Comparison of ENCODE assay signal across 1 cellular context in genomic region chr6:145731432-145731831, GRCh38.
TF ChIP-seq lines count a peak whose summit lies in the region.

No MANE protein-coding gene starts in this region.

TF ChIP-seq in K562, 482 proteins besides CTCF, POLR2A, EP300 and RAD21 (continued from another document):
- TF ChIP-seq CBX3 (IDR thresholded peaks at IDR 0.05; ENCODE audit: borderline replicate concordance in 1 of 2, low read length in 2 of 2): no peak
- TF ChIP-seq ZNF444 (CRISPR knock-in tag; IDR thresholded peaks at IDR 0.05): no peak
- no peak for TF ChIP-seq AFF1 (IDR thresholded peaks at IDR 0.05; ENCODE audit: low read depth in 1 of 2, partially characterized antibody in 2 of 2)
- TF ChIP-seq, protein P1, sequence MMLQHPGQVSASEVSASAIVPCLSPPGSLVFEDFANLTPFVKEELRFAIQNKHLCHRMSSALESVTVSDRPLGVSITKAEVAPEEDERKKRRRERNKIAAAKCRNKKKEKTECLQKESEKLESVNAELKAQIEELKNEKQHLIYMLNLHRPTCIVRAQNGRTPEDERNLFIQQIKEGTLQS (IDR thresholded peaks at IDR 0.05): 0 out of 2 replicates have a peak, but pooled peaks have one; percentile 18
- TF ChIP-seq, protein P1 (CRISPR knock-in tag; conservative IDR thresholded peaks at IDR 0.05): no peak
- TF ChIP-seq MNT (conservative IDR thresholded peaks at IDR 0.05): 0 out of 4 replicates have a peak, but pooled peaks have one; percentile 18 to 37
- TF ChIP-seq POLR2AphosphoS2 (IDR thresholded peaks at IDR 0.05; ENCODE audit: low read length): no peak
- TF ChIP-seq, protein P2, sequence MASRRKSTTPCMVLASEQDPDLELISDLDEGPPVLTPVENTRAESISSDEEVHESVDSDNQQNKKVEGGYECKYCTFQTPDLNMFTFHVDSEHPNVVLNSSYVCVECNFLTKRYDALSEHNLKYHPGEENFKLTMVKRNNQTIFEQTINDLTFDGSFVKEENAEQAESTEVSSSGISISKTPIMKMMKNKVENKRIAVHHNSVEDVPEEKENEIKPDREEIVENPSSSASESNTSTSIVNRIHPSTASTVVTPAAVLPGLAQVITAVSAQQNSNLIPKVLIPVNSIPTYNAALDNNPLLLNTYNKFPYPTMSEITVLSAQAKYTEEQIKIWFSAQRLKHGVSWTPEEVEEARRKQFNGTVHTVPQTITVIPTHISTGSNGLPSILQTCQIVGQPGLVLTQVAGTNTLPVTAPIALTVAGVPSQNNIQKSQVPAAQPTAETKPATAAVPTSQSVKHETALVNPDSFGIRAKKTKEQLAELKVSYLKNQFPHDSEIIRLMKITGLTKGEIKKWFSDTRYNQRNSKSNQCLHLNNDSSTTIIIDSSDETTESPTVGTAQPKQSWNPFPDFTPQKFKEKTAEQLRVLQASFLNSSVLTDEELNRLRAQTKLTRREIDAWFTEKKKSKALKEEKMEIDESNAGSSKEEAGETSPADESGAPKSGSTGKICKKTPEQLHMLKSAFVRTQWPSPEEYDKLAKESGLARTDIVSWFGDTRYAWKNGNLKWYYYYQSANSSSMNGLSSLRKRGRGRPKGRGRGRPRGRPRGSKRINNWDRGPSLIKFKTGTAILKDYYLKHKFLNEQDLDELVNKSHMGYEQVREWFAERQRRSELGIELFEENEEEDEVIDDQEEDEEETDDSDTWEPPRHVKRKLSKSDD (conservative IDR thresholded peaks at IDR 0.05; ENCODE audit: low read length): no peak
- TF ChIP-seq FOSL1 (tag; conservative IDR thresholded peaks at IDR 0.05): 0 out of 2 replicates have a peak, but pooled peaks have one; percentile 11
- peak; percentile 8; the same call in 1 of the 2 replicates for TF ChIP-seq C11orf30 (IDR thresholded peaks at IDR 0.05; ENCODE audit: low read depth)
- no peak for TF ChIP-seq ZSCAN32 (CRISPR knock-in tag; IDR thresholded peaks at IDR 0.05)
- TF ChIP-seq MGA (IDR thresholded peaks at IDR 0.05): peak; percentile 50; the same call in 1 of the 2 replicates
- no peak for TF ChIP-seq TOE1 (IDR thresholded peaks at IDR 0.05; ENCODE audit: borderline replicate concordance)
- no peak for TF ChIP-seq TOE1 (CRISPR knock-in tag; IDR thresholded peaks at IDR 0.05; ENCODE audit: borderline replicate concordance, low read depth)
- TF ChIP-seq HNRNPH1 (optimal IDR thresholded peaks at IDR 0.05; ENCODE audit: low read depth, low read length): no peak
- TF ChIP-seq XRCC3 (IDR thresholded peaks at IDR 0.05): no peak
- peak; percentile 24; the same call in 1 of the 2 replicates for TF ChIP-seq ZNF316 (IDR thresholded peaks at IDR 0.05)
- TF ChIP-seq POLR2H (tag; IDR thresholded peaks at IDR 0.05; ENCODE audit: low read depth): no peak
- no peak for TF ChIP-seq SMARCE1 (IDR thresholded peaks at IDR 0.05)
